Comparison of ENCODE assay signal across 1 cellular context in the genomic region with DNA sequence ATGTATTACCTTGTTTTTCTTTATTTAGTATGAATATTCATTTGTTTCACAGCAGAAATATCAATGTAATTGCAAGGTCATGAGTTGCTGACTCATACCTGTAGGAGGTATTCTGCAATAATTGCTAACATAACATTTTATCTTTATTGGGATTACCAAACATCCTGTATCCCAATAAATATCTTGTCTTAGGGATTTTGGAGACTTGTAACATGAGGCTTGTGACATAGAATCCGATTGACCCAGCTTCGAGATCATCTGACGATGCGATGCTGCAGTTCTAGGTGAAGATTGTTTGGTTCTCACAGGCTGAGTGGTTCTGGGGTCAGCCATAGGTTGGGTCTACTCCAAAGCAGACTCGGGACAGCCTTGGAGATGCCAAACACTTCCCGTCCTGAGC.
TF ChIP-seq lines count a peak whose summit lies in the region.

No MANE protein-coding gene starts in this region.

TF ChIP-seq in K562, 482 proteins besides CTCF, POLR2A, EP300 and RAD21 (continued from another document):
- TF ChIP-seq, protein P1, sequence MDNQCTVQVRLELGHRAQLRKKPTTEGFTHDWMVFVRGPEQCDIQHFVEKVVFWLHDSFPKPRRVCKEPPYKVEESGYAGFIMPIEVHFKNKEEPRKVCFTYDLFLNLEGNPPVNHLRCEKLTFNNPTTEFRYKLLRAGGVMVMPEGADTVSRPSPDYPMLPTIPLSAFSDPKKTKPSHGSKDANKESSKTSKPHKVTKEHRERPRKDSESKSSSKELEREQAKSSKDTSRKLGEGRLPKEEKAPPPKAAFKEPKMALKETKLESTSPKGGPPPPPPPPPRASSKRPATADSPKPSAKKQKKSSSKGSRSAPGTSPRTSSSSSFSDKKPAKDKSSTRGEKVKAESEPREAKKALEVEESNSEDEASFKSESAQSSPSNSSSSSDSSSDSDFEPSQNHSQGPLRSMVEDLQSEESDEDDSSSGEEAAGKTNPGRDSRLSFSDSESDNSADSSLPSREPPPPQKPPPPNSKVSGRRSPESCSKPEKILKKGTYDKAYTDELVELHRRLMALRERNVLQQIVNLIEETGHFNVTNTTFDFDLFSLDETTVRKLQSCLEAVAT (IDR thresholded peaks at IDR 0.05): no peak
- 0 out of 2 replicates have a peak, but pooled peaks have one; percentile 8 for TF ChIP-seq MAFK (IDR thresholded peaks at IDR 0.05; ENCODE audit: low read length)
